20 cellular contexts compared by ENCODE assay signal in genomic region chr1:71921935-71922559, GRCh38.
DNase-seq lines count a peak whose midpoint lies in the region; ATAC-seq and TF ChIP-seq lines count a peak whose summit lies in the region.
"Had no signal": no experiment of that assay in that cellular context is flagged by ENCODE, and none has a peak within 500 bp of the region (broad histone marks: within the 10 kb centered on the region; RNA-seq: fewer than 3 reads in every experiment).

No MANE protein-coding gene starts in this region.

- no peak overlapping the region for H4K8ac ChIP-seq in H9 (replicated peaks; ENCODE audit: insufficient read length, low read depth, low read length)

- H3K9me3 ChIP-seq in H9 (ENCODE audit: control insufficient read depth, low read depth, low read length) = no peaks in the 10 kb centered on the region
- H3K9me3 ChIP-seq in HAP-1 = no peaks in the 10 kb centered on the region
- H3K9me3 ChIP-seq: Peyer's patch, SJCRH30 had no signal

- no peaks in the 10 kb centered on the region for H3K23me2 ChIP-seq in H9 (ENCODE audit: insufficient read length, low read depth, low read length, poor library complexity, severe bottlenecking)

- H3K4me1 Mint-ChIP-seq in H9 (peaks cover 19% of the 10 kb centered on the region in 2 experiments), WTC11 (peaks cover 19% of the 10 kb centered on the region), osteocyte (ENCODE audit: unreplicated experiment) (no peaks in the 10 kb centered on the region), type B pancreatic cell (ENCODE audit: unreplicated experiment) (peaks cover 4% of the 10 kb centered on the region)
- H3K4me1 Mint-ChIP-seq: CD4-positive, CD25-positive, alpha-beta regulatory T cell had no signal

- no peak overlapping the region for H3K27ac ChIP-seq in H9 (ENCODE audit: insufficient read length, low read depth, low read length)
- H3K27ac ChIP-seq: Peyer's patch, SJCRH30 had no signal

- no peak overlapping the region for H3K9ac ChIP-seq in H9 (ENCODE audit: extremely low read depth, insufficient read length, low read length)

- no peak overlapping the region for H3K18ac ChIP-seq in H9 (ENCODE audit: insufficient read length, low read depth, low read length)

- in situ Hi-C loops in HAP-1 (cut with MboI; ENCODE audit: low sequenced_read_pairs) = no loop called here

- H2BK15ac ChIP-seq in H9 (ENCODE audit: low read depth, low read length) = no peak overlapping the region

- no CpG with 5 or more reads among the region's 5 CpGs for WGBS in H9 (ENCODE audit: extremely low coverage, insufficient read length, low lambda C conversion rate)

- no peak overlapping the region for H4K5ac ChIP-seq in H9 (ENCODE audit: insufficient read length, low read depth, low read length)

- no peak overlapping the region for H2BK5ac ChIP-seq in H9 (ENCODE audit: insufficient read length, low read length)

- CTCF ChIA-PET in WTC11 (lab: Charles Lee) = interaction anchor here (0.5 kb wide), 1 partner anchor 219 kb away, joined by 4 read pairs; no protein-coding TSS in a partner anchor

- H3K27ac Mint-ChIP-seq in H9 (no peak overlapping the region; a peak in 1 of 7 replicates), WTC11 (no peak overlapping the region), osteocyte (ENCODE audit: unreplicated experiment) (no peak overlapping the region), type B pancreatic cell (no peak overlapping the region)
- H3K27ac Mint-ChIP-seq: CD4-positive, CD25-positive, alpha-beta regulatory T cell; GM23338 had no signal

- no peaks in the 10 kb centered on the region for H3K79me1 ChIP-seq in H9 (ENCODE audit: insufficient read depth, low read depth, low read length, poor library complexity, severe bottlenecking)

- POLR2A ChIA-PET in WTC11 (lab: Charles Lee) = no interaction called here

- H3K14ac ChIP-seq in H9 (ENCODE audit: insufficient read depth, low read length) = no peak overlapping the region

- no peaks in the 10 kb centered on the region for H3K27me3 ChIP-seq in H9 (ENCODE audit: insufficient read depth, low read length)
- no peaks in the 10 kb centered on the region for H3K27me3 ChIP-seq in HAP-1 (ENCODE audit: low read depth)
- H3K27me3 ChIP-seq: Peyer's patch had no signal

- no peak for DNase-seq in H9
- DNase-seq in WTC11 (ENCODE audit: low spot score) = no peak
- DNase-seq in epithelial cell of esophagus (ENCODE audit: low read depth) = no peak
- DNase-seq in mucosa of gallbladder (ENCODE audit: low spot score) = peak; percentile 16
- no peak for DNase-seq in HAP-1 (ENCODE audit: low spot score in 2 of 2)
- DNase-seq in osteocyte (ENCODE audit: extremely low spot score, unreplicated experiment) = no peak
- no peak for DNase-seq in type B pancreatic cell (ENCODE audit: extremely low spot score, unreplicated experiment)
- DNase-seq: CD4-positive, CD25-positive, alpha-beta regulatory T cell; DMS79 treated with DMSO at 0.1 percent for 48 hours; MM.1S; NCI-H1092 treated with DMSO at 0.1 percent for 48 hours; NCI-H1436 treated with DMSO at 0.1 percent for 48 hours; NCI-H2029 treated with DMSO at 0.1 percent for 48 hours; NCI-H2171; NCI-H524 treated with DMSO at 0.1 percent for 48 hours; NCI-H82; Peyer's patch; SJCRH30 had no signal

- H2AFZ ChIP-seq in H9 (ENCODE audit: low read length) = no peak overlapping the region
- H2AFZ ChIP-seq: GM23338 had no signal

- no peak overlapping the region for H3K23ac ChIP-seq in H9 (ENCODE audit: insufficient read length, low read depth, low read length)

- no peak overlapping the region for H4K91ac ChIP-seq in H9 (ENCODE audit: insufficient read length, low read depth, low read length)

- no peak overlapping the region for H3K4me3 Mint-ChIP-seq in H9
- no peak overlapping the region for H3K4me3 Mint-ChIP-seq in WTC11
- H3K4me3 Mint-ChIP-seq in osteocyte (ENCODE audit: unreplicated experiment) = no peak overlapping the region
- H3K4me3 Mint-ChIP-seq in type B pancreatic cell = no peak overlapping the region
- H3K4me3 Mint-ChIP-seq: CD4-positive, CD25-positive, alpha-beta regulatory T cell; GM23338 had no signal

- no peaks in the 10 kb centered on the region for H4K20me1 ChIP-seq in H9 (ENCODE audit: control insufficient read depth, insufficient read depth, insufficient read length)

- peak; percentile 43; the same call in 2 of the 3 replicates for TF ChIP-seq CTCF in H9 (conservative IDR thresholded peaks at IDR 0.05)
- no peak for TF ChIP-seq CTCF in WTC11 (IDR thresholded peaks at IDR 0.05)
- TF ChIP-seq CTCF in epithelial cell of esophagus (IDR thresholded peaks at IDR 0.05; ENCODE audit: insufficient read depth, low read depth, low read length, missing control alignments) = peak; percentile 7
- no peak for TF ChIP-seq CTCF in osteocyte (IDR thresholded peaks at IDR 0.05)
- TF ChIP-seq CTCF in type B pancreatic cell (conservative IDR thresholded peaks at IDR 0.05) = no peak

- no peak overlapping the region for H3K4me2 ChIP-seq in H9 (ENCODE audit: insufficient read depth, insufficient read length, low read length)
- H3K4me2 ChIP-seq: GM23338 had no signal

- H3K4ac ChIP-seq in H9 (ENCODE audit: low read depth, low read length) = no peak overlapping the region

- no peaks in the 10 kb centered on the region for H3K9me3 Mint-ChIP-seq in H9
- no peaks in the 10 kb centered on the region for H3K9me3 Mint-ChIP-seq in WTC11
- peaks cover under 1% of the 10 kb centered on the region for H3K9me3 Mint-ChIP-seq in osteocyte (ENCODE audit: unreplicated experiment)
- peaks cover 4% of the 10 kb centered on the region for H3K9me3 Mint-ChIP-seq in type B pancreatic cell
- H3K9me3 Mint-ChIP-seq: GM23338 had no signal

- no peaks in the 10 kb centered on the region for H3K4me1 ChIP-seq in H9 (ENCODE audit: insufficient read depth, low read length)
- H3K4me1 ChIP-seq in HAP-1 = no peaks in the 10 kb centered on the region
- H3K4me1 ChIP-seq: Peyer's patch, SJCRH30 had no signal

- H2BK12ac ChIP-seq in H9 (ENCODE audit: insufficient read length, low read depth, low read length) = no peak overlapping the region

- H3K36me3 ChIP-seq in HAP-1 (replicated peaks) = no peaks in the 10 kb centered on the region
- H3K36me3 ChIP-seq: Peyer's patch, SJCRH30 had no signal

- no peak overlapping the region for H3T11ph ChIP-seq in H9 (ENCODE audit: low read length)

- no peak overlapping the region for H3K4me3 ChIP-seq in epithelial cell of esophagus (ENCODE audit: low read length)
- no peak overlapping the region for H3K4me3 ChIP-seq in HAP-1
- H3K4me3 ChIP-seq: GM23338, K562, Peyer's patch, SJCRH30 had no signal

- peak; percentile 74 for ATAC-seq in WTC11
- ATAC-seq: GM23338, K562 had no signal

- H2BK20ac ChIP-seq in H9 (ENCODE audit: low read depth, low read length, poor library complexity, severe bottlenecking) = no peak overlapping the region

- no peaks in the 10 kb centered on the region for H3K79me2 ChIP-seq in H9 (ENCODE audit: insufficient read depth, low read length)

- no peaks in the 10 kb centered on the region; a peak in 1 of 7 replicates for H3K36me3 Mint-ChIP-seq in H9 (ENCODE audit: insufficient read depth in 1 of 3, low read depth in 3 of 3)
- no peaks in the 10 kb centered on the region for H3K36me3 Mint-ChIP-seq in WTC11
- no peaks in the 10 kb centered on the region for H3K36me3 Mint-ChIP-seq in osteocyte (ENCODE audit: unreplicated experiment)
- no peaks in the 10 kb centered on the region for H3K36me3 Mint-ChIP-seq in type B pancreatic cell
- H3K36me3 Mint-ChIP-seq: CD4-positive, CD25-positive, alpha-beta regulatory T cell had no signal

- H2AK5ac ChIP-seq in H9 (ENCODE audit: insufficient read length, low read length) = no peak overlapping the region

- H2BK120ac ChIP-seq in H9 (ENCODE audit: low read depth, low read length, poor library complexity, severe bottlenecking) = no peak overlapping the region

- H3K56ac ChIP-seq in H9 (ENCODE audit: insufficient read length, low read depth, low read length) = no peak overlapping the region

- H3K27me3 Mint-ChIP-seq in H9 (ENCODE audit: low read depth) (no peaks in the 10 kb centered on the region), WTC11 (ENCODE audit: low read depth) (no peaks in the 10 kb centered on the region), osteocyte (ENCODE audit: unreplicated experiment) (no peaks in the 10 kb centered on the region), type B pancreatic cell (peaks cover 7% of the 10 kb centered on the region)
- H3K27me3 Mint-ChIP-seq: CD4-positive, CD25-positive, alpha-beta regulatory T cell had no signal

TF ChIP-seq in WTC11, 78 proteins besides CTCF, POLR2A, EP300 and RAD21:
- TF ChIP-seq STAT6 (CRISPR knock-in tag; conservative IDR thresholded peaks at IDR 0.05; ENCODE audit: low read depth) (no peak), ZNF423 (CRISPR knock-in tag; IDR thresholded peaks at IDR 0.05) (no peak), ZNF219 (CRISPR knock-in tag; IDR thresholded peaks at IDR 0.05; ENCODE audit: borderline replicate concordance) (no peak), JAZF1 (CRISPR knock-in tag; IDR thresholded peaks at IDR 0.05) (no peak), SOX15 (CRISPR knock-in tag; IDR thresholded peaks at IDR 0.05) (no peak), ZNF317 (CRISPR knock-in tag; IDR thresholded peaks at IDR 0.05; ENCODE audit: borderline replicate concordance, low read depth) (no peak), ATF3 (CRISPR knock-in tag; conservative IDR thresholded peaks at IDR 0.05) (no peak), NFE2L1 (CRISPR knock-in tag; IDR thresholded peaks at IDR 0.05) (no peak)

Comparison
In these comparisons a context has a peak if more than half of its experiments do, and no peak if none do; other contexts are left out.
1. CTCF ChIP-seq: peak in H9 (single experiment) and epithelial cell of esophagus (single experiment); none in WTC11 (single experiment), osteocyte (single experiment) and type B pancreatic cell (single experiment).